ENCODE assay signal across 8 cellular contexts in genomic region chr16:49855822-49856740, GRCh38. TPM values are rescaled to one million over a fixed set of nuclear protein-coding genes. Genes with fewer than 3 reads are reported as not detected.
A peak's percentile ranks its signal among the peaks of the same experiment; 100 is the strongest.
DNase-seq lines count a peak whose midpoint lies in the region; TF ChIP-seq lines count a peak whose summit lies in the region.

Gene ZNF423 (minus strand): TSS chr16:49856112. CDS start chr16:49855774, 338 bp downstream.

- H2AFZ ChIP-seq in H9 (ENCODE audit: low read length) (no peak within 1 kb of the TSS), parathyroid adenoma (peak within 1 kb of the TSS; percentile 95)

- H3K14ac ChIP-seq in H9 (ENCODE audit: insufficient read depth, low read length): peak within 1 kb of the TSS; percentile 75

- no peak within 1 kb of the TSS for H2BK120ac ChIP-seq in H9 (ENCODE audit: low read depth, low read length, poor library complexity, severe bottlenecking)

- no peak within 1 kb of the TSS for H3K4ac ChIP-seq in H9 (ENCODE audit: low read depth, low read length)

- H4K91ac ChIP-seq in H9 (ENCODE audit: insufficient read length, low read depth, low read length): no peak within 1 kb of the TSS

- H4K5ac ChIP-seq in H9 (ENCODE audit: insufficient read length, low read depth, low read length): no peak within 1 kb of the TSS

- H3K4me3 ChIP-seq in SJSA1 (peak within 1 kb of the TSS; percentile 86), fibroblast of villous mesenchyme (ENCODE audit: low read depth, low read length) (peak within 1 kb of the TSS; percentile 54), parathyroid adenoma (ENCODE audit: low read depth, low read length) (peak within 1 kb of the TSS; percentile 65)

- H2BK15ac ChIP-seq in H9 (ENCODE audit: low read depth, low read length): no peak within 1 kb of the TSS

- H3K79me2 ChIP-seq in H9 (ENCODE audit: insufficient read depth, low read length) (peaks cover 18% of the 10 kb centered on the region; the same call in 1 of the 2 replicates), parathyroid adenoma (no peaks in the 10 kb centered on the region)

- H2BK20ac ChIP-seq in H9 (ENCODE audit: low read depth, low read length, poor library complexity, severe bottlenecking): no peak within 1 kb of the TSS

- WGBS in H9 (ENCODE audit: extremely low coverage, insufficient read length, low lambda C conversion rate): no CpG with 5 or more reads among the region's 82 CpGs

- H3K4me1 ChIP-seq in H9 (ENCODE audit: insufficient read depth, low read length): no peaks in the 10 kb centered on the region; the same call in 1 of the 2 replicates
- H3K4me1 ChIP-seq in SJSA1 (replicated peaks): peaks cover 44% of the 10 kb centered on the region
- peaks cover 3% of the 10 kb centered on the region for H3K4me1 ChIP-seq in parathyroid adenoma

- peaks cover 23% of the 10 kb centered on the region for H3K23me2 ChIP-seq in H9 (ENCODE audit: insufficient read length, low read depth, low read length, poor library complexity, severe bottlenecking)

- peak within 1 kb of the TSS; percentile 80 to 90 for H3K4me3 Mint-ChIP-seq in H9

- no peak within 1 kb of the TSS for H3K9ac ChIP-seq in H9 (ENCODE audit: extremely low read depth, insufficient read length, low read length)
- H3K9ac ChIP-seq in parathyroid adenoma: peak within 1 kb of the TSS; percentile 57

- no peak within 1 kb of the TSS for H2BK12ac ChIP-seq in H9 (ENCODE audit: insufficient read length, low read depth, low read length)

- no peak within 1 kb of the TSS for H4K8ac ChIP-seq in H9 (replicated peaks; ENCODE audit: insufficient read length, low read depth, low read length)

- no peaks in the 10 kb centered on the region for H3K9me3 Mint-ChIP-seq in H9

- H3K27me3 ChIP-seq in H9 (ENCODE audit: insufficient read depth, low read length) (peaks cover 2% of the 10 kb centered on the region; the same call in 1 of the 2 replicates), SJSA1 (replicated peaks) (peaks cover 30% of the 10 kb centered on the region), parathyroid adenoma (ENCODE audit: control insufficient read depth, insufficient read depth, low read length) (no peaks in the 10 kb centered on the region)

- no peak for DNase-seq in H9
- DNase-seq in SJSA1 (ENCODE audit: low read depth in 1 of 2, low spot score in 2 of 2): peak in 1 of 2 experiments; percentile 29
- DNase-seq in fibroblast of villous mesenchyme (ENCODE audit: low read depth): no peak
- no peak for DNase-seq in occipital lobe (lab: John Stamatoyannopoulos, UW)
- DNase-seq in H4 (ENCODE audit: low spot score): no peak
- DNase-seq in HPDE6-E6E7 (ENCODE audit: extremely low spot score): no peak
- DNase-seq in GOT3 (lab: John Stamatoyannopoulos, UW): no peak

- H3K4me2 ChIP-seq in H9 (ENCODE audit: insufficient read depth, insufficient read length, low read length) (peak within 1 kb of the TSS; percentile 65), parathyroid adenoma (ENCODE audit: low read length) (peak within 1 kb of the TSS; percentile 71)

- no peak within 1 kb of the TSS for H2AK5ac ChIP-seq in H9 (ENCODE audit: insufficient read length, low read length)

- no peaks in the 10 kb centered on the region for H3K79me1 ChIP-seq in H9 (ENCODE audit: insufficient read depth, low read depth, low read length, poor library complexity, severe bottlenecking)

- H3K18ac ChIP-seq in H9 (ENCODE audit: insufficient read length, low read depth, low read length): no peak within 1 kb of the TSS

- H3T11ph ChIP-seq in H9 (ENCODE audit: low read length): no peak within 1 kb of the TSS

- H3K9me3 ChIP-seq in H9 (ENCODE audit: control insufficient read depth, low read depth, low read length) (no peaks in the 10 kb centered on the region), SJSA1 (replicated peaks) (0 out of 2 replicates have a peak, but pooled peaks cover 2% of the 10 kb centered on the region), parathyroid adenoma (ENCODE audit: control insufficient read depth, low read length) (no peaks in the 10 kb centered on the region)

- TF ChIP-seq CTCF in H9 (conservative IDR thresholded peaks at IDR 0.05) (no peak), fibroblast of villous mesenchyme (IDR thresholded peaks at IDR 0.05; ENCODE audit: insufficient read depth, low read depth, low read length) (no peak), parathyroid adenoma (IDR thresholded peaks at IDR 0.05) (no peak)

- H3K4me1 Mint-ChIP-seq in H9: peaks cover 43 to 45% of the 10 kb centered on the region in 2 experiments

- no peak within 1 kb of the TSS for H2BK5ac ChIP-seq in H9 (ENCODE audit: insufficient read length, low read length)

- H4K20me1 ChIP-seq in H9 (ENCODE audit: control insufficient read depth, insufficient read depth, insufficient read length): no peaks in the 10 kb centered on the region

- no peak within 1 kb of the TSS for H3K23ac ChIP-seq in H9 (ENCODE audit: insufficient read length, low read depth, low read length)

- no peak within 1 kb of the TSS for H3K27ac ChIP-seq in H9 (ENCODE audit: insufficient read length, low read depth, low read length)
- H3K27ac ChIP-seq in SJSA1: peak within 1 kb of the TSS; percentile 80
- H3K27ac ChIP-seq in parathyroid adenoma: peak within 1 kb of the TSS; percentile 85

- peaks cover 0 to 12% (median 0%) of the 10 kb centered on the region in 3 experiments; a peak in 2 of 7 replicates for H3K36me3 Mint-ChIP-seq in H9 (ENCODE audit: insufficient read depth in 1 of 3, low read depth in 3 of 3)

- H3K27me3 Mint-ChIP-seq in H9 (ENCODE audit: low read depth): peaks cover 28% of the 10 kb centered on the region

- no peak within 1 kb of the TSS for H3K56ac ChIP-seq in H9 (ENCODE audit: insufficient read length, low read depth, low read length)

- no peaks in the 10 kb centered on the region; the same call in none of the 2 replicates for H3K36me3 ChIP-seq in SJSA1
- H3K36me3 ChIP-seq in parathyroid adenoma (ENCODE audit: control insufficient read depth, insufficient read depth, low read length): no peaks in the 10 kb centered on the region

- peak within 1 kb of the TSS; percentile 18 to 85 (median 77); a peak in 3 of 7 replicates for H3K27ac Mint-ChIP-seq in H9

RNA-seq across cellular contexts. Expression of gene ZNF423, which starts in this region (rescaled TPM):
- 51.5 and 54.0 TPM in 2 replicates for total RNA-seq in H9 (2021)
- 3.0 and 5.4 TPM in 2 replicates for total RNA-seq in SJSA1 (2014; rRNA removed; shearing (Covaris generic))
- total RNA-seq in fibroblast of villous mesenchyme: 0.32 and 0.43 TPM in 2 replicates
- total RNA-seq in occipital lobe: 4.7 TPM
- total RNA-seq in H4 (2014; rRNA removed; shearing (Covaris generic)): 0.04 and 0.97 TPM in 2 replicates
